ENCODE assay signal across 13 cellular contexts in the genomic region with DNA sequence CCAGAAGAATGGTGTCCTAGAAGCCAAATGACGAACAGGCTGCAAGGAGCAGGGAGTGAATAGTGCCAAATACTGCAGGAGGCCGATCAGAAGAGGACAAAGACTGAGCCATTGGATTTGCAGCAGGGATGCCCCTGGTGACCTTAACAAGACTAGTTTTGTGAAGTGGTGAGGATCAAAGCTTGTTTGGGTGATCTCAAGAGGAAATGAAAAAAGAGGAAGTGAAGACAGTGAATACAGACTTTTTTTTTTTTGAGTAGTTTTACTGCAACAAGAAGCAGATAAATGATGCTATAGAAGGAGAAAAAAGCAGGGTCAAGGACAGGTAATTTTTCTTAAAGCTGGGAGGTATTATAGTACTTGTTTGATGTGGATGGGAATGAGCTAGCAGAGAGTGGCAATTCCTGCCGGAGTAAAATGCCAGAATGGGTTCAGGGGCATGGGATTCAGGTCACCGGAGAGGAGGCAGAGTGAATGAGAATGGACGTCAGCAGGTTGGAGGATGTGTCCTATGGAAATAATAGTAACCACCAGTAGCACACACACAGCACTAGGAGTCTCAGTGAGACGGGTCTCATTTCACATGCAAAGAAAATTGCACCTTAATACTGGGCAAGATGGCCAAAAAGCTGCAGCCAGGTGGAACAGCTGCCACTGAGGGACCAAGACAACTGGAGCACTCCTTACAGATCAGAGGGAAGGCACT.
A peak's percentile ranks its signal among the peaks of the same experiment; 100 is the strongest.
DNase-seq lines count a peak whose midpoint lies in the region; ATAC-seq and TF ChIP-seq lines count a peak whose summit lies in the region.
"Had no signal": no experiment of that assay in that cellular context is flagged by ENCODE, and none has a peak within 500 bp of the region (broad histone marks: within the 10 kb centered on the region; RNA-seq: fewer than 3 reads in every experiment).

No MANE protein-coding gene starts in this region.

- TF ChIP-seq CTCF in GM13977 (IDR thresholded peaks at IDR 0.05; ENCODE audit: extremely low read depth, insufficient read depth, missing control alignments): no peak

- DNase-seq in GM13977 (ENCODE audit: low spot score): peak; percentile 45
- peak; percentile 62 for DNase-seq in SKM-1 treated with dmso at 0.1 percent for 144 hours (lab: John Stamatoyannopoulos, UW; ENCODE audit: unreplicated experiment)
- no peak for DNase-seq in activated effector memory CD4-positive, alpha-beta T cell treated with anti-CD3 and anti-CD28 coated beads, Interleukin-2, amount 50 U/mL, for 16 hours
- no peak for DNase-seq in NCI-H774 (lab: John Stamatoyannopoulos, UW)
- DNase-seq in NCI-H82 (lab: John Stamatoyannopoulos, UW): no peak
- DNase-seq in T-helper 9 cell: no peak
- DNase-seq: glutamatergic neuron, NCI-H1417, psoas muscle, testis had no signal

- in situ Hi-C loops in GM13977 (cut with MboI; ENCODE audit: low pct_unique_long_range_greater_than_20kb, low sequenced_read_pairs, unreplicated experiment): no loop called here

- ATAC-seq in GM21390 (IDR thresholded peaks at IDR 0.05; ENCODE audit: unreplicated experiment) (peak; percentile 89), HG03175 (IDR thresholded peaks at IDR 0.05; ENCODE audit: unreplicated experiment) (peak; percentile 88)
- ATAC-seq: Panc1 had no signal

Comparison
In these comparisons a context has a peak if more than half of its experiments do, and no peak if none do; other contexts are left out.
1. DNase-seq: peak in GM13977 (single experiment) and SKM-1 treated with dmso at 0.1 percent for 144 hours (single experiment); none in activated effector memory CD4-positive, alpha-beta T cell treated with anti-CD3 and anti-CD28 coated beads, Interleukin-2, amount 50 U/mL, for 16 hours (single experiment), NCI-H774 (single experiment), NCI-H82 (single experiment) and T-helper 9 cell (single experiment).